ENCODE assay signal across 9 cellular contexts in the genomic region with DNA sequence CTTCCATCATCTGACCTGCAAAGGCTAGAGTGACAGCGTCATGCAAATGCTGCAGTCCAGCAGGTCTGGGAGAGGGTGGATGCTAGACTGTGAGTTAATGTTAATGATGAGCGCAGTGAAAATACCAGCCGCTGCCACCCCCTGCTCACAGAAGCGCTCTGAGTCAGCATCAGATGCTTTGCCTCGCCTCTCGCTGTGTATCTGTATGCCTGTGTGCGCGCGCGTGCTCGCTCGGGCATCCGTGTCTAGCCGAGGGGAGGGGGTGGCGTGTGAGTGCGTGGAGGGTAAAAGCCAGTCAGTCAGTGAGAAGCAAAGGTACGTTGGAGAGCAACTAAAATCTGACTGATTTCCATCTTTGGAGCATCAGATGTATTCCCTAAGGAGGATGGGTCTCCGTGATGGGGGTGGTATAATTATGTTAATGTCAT.
DNase-seq lines count a peak whose midpoint lies in the region; ATAC-seq, FAIRE-seq and TF ChIP-seq lines count a peak whose summit lies in the region.
"Had no signal": no experiment of that assay in that cellular context is flagged by ENCODE, and none has a peak within 500 bp of the region (broad histone marks: within the 10 kb centered on the region; RNA-seq: fewer than 3 reads in every experiment).

No MANE protein-coding gene starts in this region.

- H3K4me3 Mint-ChIP-seq in Caco-2 (ENCODE audit: unreplicated experiment) = no peak overlapping the region
- H3K4me3 Mint-ChIP-seq: central memory CD8-positive, alpha-beta T cell had no signal

- H3K9me3 ChIP-seq in Caco-2 = no peaks in the 10 kb centered on the region
- H3K9me3 ChIP-seq in duodenal mucosa (ENCODE audit: control insufficient read depth in 1 of 2, low read length in 2 of 2) = peaks cover 3 to 9% of the 10 kb centered on the region in 2 donors
- no peaks in the 10 kb centered on the region for H3K9me3 ChIP-seq in left lung
- H3K9me3 ChIP-seq in tibial nerve = no peaks in the 10 kb centered on the region
- no peaks in the 10 kb centered on the region for H3K9me3 ChIP-seq in small intestine (ENCODE audit: control insufficient read depth, low read depth)

- no peaks in the 10 kb centered on the region for H3K36me3 Mint-ChIP-seq in Caco-2 (ENCODE audit: insufficient read depth, unreplicated experiment)

- intact Hi-C loops in Caco-2 (cut with micrococcal nuclease; ENCODE audit: unreplicated experiment) = no loop called here
- intact Hi-C loops in left lung (cut with DNase I) = no loop called here

- peak in 1 of 2 donors; percentile 93 for TF ChIP-seq EP300 in tibial nerve (IDR thresholded peaks at IDR 0.05)

- ATAC-seq in left lung = peak; percentile 84
- ATAC-seq in GM21390 (IDR thresholded peaks at IDR 0.05; ENCODE audit: unreplicated experiment) = no peak

- H3K27ac ChIP-seq in duodenal mucosa (ENCODE audit: low read depth, low read length) (no peak overlapping the region), left lung (peak overlapping the region; percentile 38 to 72), tibial nerve (peak overlapping the region; percentile 60 to 93 (median 78)), small intestine (ENCODE audit: low read depth in 1 of 2, low read length in 1 of 2) (no peak overlapping the region)

- FAIRE-seq in small intestine (lab: Jason Lieb, UNC) = no peak

- peak; percentile 55 to 77 for TF ChIP-seq POLR2A in tibial nerve (IDR thresholded peaks at IDR 0.05)

- H3K27me3 ChIP-seq in Caco-2 (replicated peaks; ENCODE audit: control insufficient read depth, insufficient read depth, low read length) (no peaks in the 10 kb centered on the region), duodenal mucosa (ENCODE audit: control insufficient read depth in 1 of 2, insufficient read depth in 2 of 2, low read length in 2 of 2) (no peaks in the 10 kb centered on the region), left lung (no peaks in the 10 kb centered on the region), tibial nerve (no peaks in the 10 kb centered on the region), small intestine (ENCODE audit: control insufficient read depth in 2 of 2, insufficient read depth in 2 of 2, low read length in 2 of 2) (no peaks in the 10 kb centered on the region)

- peaks cover 3% of the 10 kb centered on the region for H3K27me3 Mint-ChIP-seq in Caco-2 (ENCODE audit: insufficient read depth, unreplicated experiment)
- H3K27me3 Mint-ChIP-seq: central memory CD8-positive, alpha-beta T cell had no signal

- 7 to 28% methylated on average over 18 of the region's 18 CpGs for WGBS in tibial nerve, 2 donors
- 31 to 61% (median 50%) methylated on average over 18 of the region's 18 CpGs for WGBS in small intestine, 3 donors

- 0 out of 2 replicates have a peak overlapping the region, but pooled peaks have one; percentile 5 for H3K4me3 ChIP-seq in Caco-2 (ENCODE audit: low read depth, low read length)
- H3K4me3 ChIP-seq in duodenal mucosa (ENCODE audit: low read depth in 1 of 2, low read length in 2 of 2) = peak overlapping the region; percentile 16 to 24
- H3K4me3 ChIP-seq in left lung = peak overlapping the region; percentile 7 to 22
- peak overlapping the region; percentile 31 to 54 (median 44) for H3K4me3 ChIP-seq in tibial nerve
- no peak overlapping the region for H3K4me3 ChIP-seq in small intestine (ENCODE audit: low read depth in 1 of 2, low read length in 2 of 2)

- H3K4me1 ChIP-seq in Caco-2 (peaks cover 5% of the 10 kb centered on the region; the same call in 1 of the 2 replicates), duodenal mucosa (ENCODE audit: control insufficient read depth in 1 of 2, insufficient read depth in 2 of 2, low read length in 2 of 2) (no peaks in the 10 kb centered on the region), left lung (peaks cover 0 to 7% of the 10 kb centered on the region in 2 donors), tibial nerve (peaks cover 0 to 67% (median 4%) of the 10 kb centered on the region in 4 donors), small intestine (ENCODE audit: control insufficient read depth in 2 of 2, insufficient read depth in 1 of 2, low read depth in 1 of 2, low read length in 1 of 2) (no peaks in the 10 kb centered on the region)

- POLR2A ChIA-PET in Caco-2 (lab: Charles Lee) = no interaction called here

- CTCF ChIA-PET in Caco-2 (lab: Charles Lee) = no interaction called here

- H3K27ac Mint-ChIP-seq in Caco-2 (ENCODE audit: unreplicated experiment) = no peak overlapping the region

- DNase-seq in Caco-2 = peak; percentile 25 to 40
- peak; percentile 92 to 93 for DNase-seq in NCI-H446 (lab: John Stamatoyannopoulos, UW)
- DNase-seq in left lung = peak; percentile 53 to 75
- DNase-seq in tibial nerve (ENCODE audit: low spot score in 2 of 2) = peak; percentile 56 to 74
- DNase-seq in GM13976 (ENCODE audit: low spot score) = no peak
- DNase-seq in small intestine = no peak

- TF ChIP-seq CTCF in Caco-2 (IDR thresholded peaks at IDR 0.05; ENCODE audit: insufficient read depth in 1 of 2, low read depth in 1 of 2, low read length in 1 of 2, severe bottlenecking in 1 of 2, unreplicated experiment in 1 of 2) (no peak), left lung (IDR thresholded peaks at IDR 0.05) (no peak), tibial nerve (IDR thresholded peaks at IDR 0.05) (peak in 1 of 5 experiments; percentile 14), GM13976 (IDR thresholded peaks at IDR 0.05; ENCODE audit: borderline replicate concordance, control extremely low read depth, extremely low read depth, insufficient read depth, missing control alignments) (no peak)

- H3K9ac ChIP-seq in duodenal mucosa (ENCODE audit: low read depth in 1 of 2, low read length in 2 of 2) = no peak overlapping the region

- no peaks in the 10 kb centered on the region for H3K9me3 Mint-ChIP-seq in Caco-2 (ENCODE audit: unreplicated experiment)

- BruUV-seq in Caco-2 (replicated peaks; lab: Mats Ljungman, UMichigan) = no TSS peak

- no peaks in the 10 kb centered on the region for H3K4me1 Mint-ChIP-seq in Caco-2 (ENCODE audit: low read depth, unreplicated experiment)
- H3K4me1 Mint-ChIP-seq: central memory CD8-positive, alpha-beta T cell had no signal

- in situ Hi-C loops in GM13976 (cut with MboI; ENCODE audit: low sequenced_read_pairs, unreplicated experiment) = no loop called here

- H3K36me3 ChIP-seq in Caco-2 (ENCODE audit: control insufficient read depth, insufficient read depth, low read length) = no peaks in the 10 kb centered on the region
- H3K36me3 ChIP-seq in duodenal mucosa (ENCODE audit: control insufficient read depth in 1 of 2, insufficient read depth in 2 of 2, low read length in 2 of 2) = no peaks in the 10 kb centered on the region
- H3K36me3 ChIP-seq in left lung = no peaks in the 10 kb centered on the region
- H3K36me3 ChIP-seq in tibial nerve = no peaks in the 10 kb centered on the region
- no peaks in the 10 kb centered on the region for H3K36me3 ChIP-seq in small intestine (ENCODE audit: control insufficient read depth in 2 of 2, insufficient read depth in 2 of 2, low read length in 2 of 2)

Comparison
In these comparisons a context has a peak if more than half of its experiments do, and no peak if none do; other contexts are left out.
1. DNase-seq: peak in Caco-2 (2 of 2), NCI-H446 (2 of 2), left lung (2 of 2) and tibial nerve (2 of 2); none in GM13976 (single experiment) and small intestine (single experiment).
2. H3K4me3 ChIP-seq: peak in Caco-2 (single experiment), duodenal mucosa (2 of 2), left lung (2 of 2) and tibial nerve (4 of 4); none in small intestine (0 of 2).
3. H3K27ac ChIP-seq: peak in left lung (2 of 2) and tibial nerve (4 of 4); none in duodenal mucosa (single experiment) and small intestine (0 of 2).